ENCODE assay signal across 14 cellular contexts in the genomic region with DNA sequence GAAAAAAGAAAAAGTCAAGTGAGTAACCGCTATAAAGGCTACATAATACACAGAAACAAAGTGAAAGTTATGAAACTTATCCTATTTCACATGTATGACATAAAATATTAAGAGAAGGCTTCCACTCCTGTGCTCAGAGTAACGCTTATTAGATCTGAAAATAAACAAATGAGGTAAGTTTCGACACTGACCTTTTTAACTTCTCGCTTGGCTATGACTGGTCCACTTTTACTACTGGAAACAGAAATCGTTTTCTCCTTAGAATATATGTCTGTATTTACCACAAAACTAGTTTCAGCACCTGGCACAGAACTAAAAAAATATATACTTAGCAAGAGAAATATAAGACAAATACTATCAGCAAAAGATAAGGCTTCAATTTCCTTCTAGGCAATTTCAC. TPM values are rescaled to one million over a fixed set of nuclear protein-coding genes. Genes with fewer than 3 reads are reported as not detected.
"Had no signal": no experiment of that assay in that cellular context is flagged by ENCODE, and none has a peak within 500 bp of the region (broad histone marks: within the 10 kb centered on the region; RNA-seq: fewer than 3 reads in every experiment).

No MANE protein-coding gene starts in this region.

- DNase-seq: activated CD4-positive, alpha-beta T cell treated with anti-CD3 and anti-CD28 coated beads, Interleukin-2, amount 10 ng/mL, durations not matched to agents 7 days and 5 days; activated CD4-positive, CD25-positive, alpha-beta regulatory T cell; activated naive CD4-positive, alpha-beta T cell treated with Interleukin-2 at 50 U/mL for 16 hours; dorsolateral prefrontal cortex; left colon; lower lobe of right lung; retina; spleen; stimulated activated CD4-positive, alpha-beta T cell treated with anti-CD3 and anti-CD28 coated beads, Interleukin-4, amount 100 ng/mL, for 4 hours; stimulated activated naive CD4-positive, alpha-beta T cell; T1000; thyroid gland had no signal

- H3K4me3 Mint-ChIP-seq: activated CD4-positive, alpha-beta T cell treated with anti-CD3 and anti-CD28 coated beads, Interleukin-2, amount 10 ng/mL, durations not matched to agents 7 days and 5 days; neural crest cell had no signal

- H3K27ac Mint-ChIP-seq: activated CD4-positive, alpha-beta T cell treated with anti-CD3 and anti-CD28 coated beads, Interleukin-2, amount 10 ng/mL, durations not matched to agents 7 days and 5 days had no signal

- H3K9me3 Mint-ChIP-seq: activated CD4-positive, alpha-beta T cell treated with anti-CD3 and anti-CD28 coated beads, Interleukin-2, amount 10 ng/mL, durations not matched to agents 7 days and 5 days; neural crest cell had no signal

- H3K4me1 Mint-ChIP-seq: neural crest cell had no signal

- H3K27me3 Mint-ChIP-seq: activated CD4-positive, alpha-beta T cell treated with anti-CD3 and anti-CD28 coated beads, Interleukin-2, amount 10 ng/mL, durations not matched to agents 7 days and 5 days had no signal

- ATAC-seq: left colon, lower lobe of right lung had no signal

RNA-seq across cellular contexts. Expression of gene AGBL2, which starts 35.6 kb away (rescaled TPM):
- total RNA-seq: glomerular endothelial cell had no signal
